ENCODE assay signal across 17 cellular contexts in the genomic region with DNA sequence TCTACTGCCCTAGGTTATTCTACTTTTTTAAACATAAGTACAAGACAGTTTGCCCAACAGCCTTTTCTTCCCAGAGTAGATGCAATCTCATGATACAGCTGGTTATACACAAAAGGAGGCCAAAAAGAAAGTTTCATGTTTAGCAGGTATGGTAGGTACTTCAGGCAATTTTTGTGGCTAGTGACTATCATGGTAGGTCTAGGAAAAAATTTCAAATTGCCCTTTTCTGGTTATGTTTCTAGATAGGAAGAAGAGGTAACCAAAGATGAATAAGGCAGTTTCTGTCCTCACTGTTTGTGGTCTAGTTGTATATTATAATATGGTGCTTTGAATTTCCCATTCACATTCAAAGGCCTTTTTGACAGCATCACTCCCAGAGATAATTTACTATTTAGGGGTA. TPM values are rescaled to one million over a fixed set of nuclear protein-coding genes. Genes with fewer than 3 reads are reported as not detected.
DNase-seq lines count a peak whose midpoint lies in the region; ATAC-seq and TF ChIP-seq lines count a peak whose summit lies in the region.
"Had no signal": no experiment of that assay in that cellular context is flagged by ENCODE, and none has a peak within 500 bp of the region (broad histone marks: within the 10 kb centered on the region; RNA-seq: fewer than 3 reads in every experiment).

No MANE protein-coding gene starts in this region.

- H3K36me3 Mint-ChIP-seq in activated T-cell treated with anti-CD3 and anti-CD28 coated beads, Interleukin-2, amount 50 U/mL, for 4 hours (ENCODE audit: insufficient read depth): peaks cover 11% of the 10 kb centered on the region
- peaks cover 1% of the 10 kb centered on the region for H3K36me3 Mint-ChIP-seq in activated T-helper 1 cell treated with anti-CD3 and anti-CD28 coated beads, Interleukin-12 subunit alpha, Interleukin-12 subunit beta, Interleukin-2, Interleukin-4 antibody, amounts not matched to agents 30 ng/mL and 10 ng/mL and 1 ng/mL, durations not matched to agents 14 hours and 24 hours and 36 hours (ENCODE audit: low read depth)

- no peaks in the 10 kb centered on the region for H3K9me3 Mint-ChIP-seq in activated T-cell treated with anti-CD3 and anti-CD28 coated beads, Interleukin-2, amount 50 U/mL, for 4 hours
- no peaks in the 10 kb centered on the region for H3K9me3 Mint-ChIP-seq in activated T-helper 1 cell treated with anti-CD3 and anti-CD28 coated beads, Interleukin-12 subunit alpha, Interleukin-12 subunit beta, Interleukin-2, Interleukin-4 antibody, amounts not matched to agents 30 ng/mL and 10 ng/mL and 1 ng/mL, durations not matched to agents 14 hours and 24 hours and 36 hours
- no peaks in the 10 kb centered on the region for H3K9me3 Mint-ChIP-seq in stimulated activated naive CD8-positive, alpha-beta T cell treated with anti-CD3 and anti-CD28 coated beads, Interleukin-15, amount 100 ng/mL, for 72 hours
- H3K9me3 Mint-ChIP-seq: CD4-positive, alpha-beta memory T cell had no signal

- H3K36me3 ChIP-seq in psoas muscle (ENCODE audit: insufficient read depth in 1 of 2, low read depth in 1 of 2): no peaks in the 10 kb centered on the region
- H3K36me3 ChIP-seq: right atrium auricular region, thoracic aorta had no signal

- TF ChIP-seq CTCF in psoas muscle (IDR thresholded peaks at IDR 0.05): no peak

- ATAC-seq in activated T-cell treated with anti-CD3 and anti-CD28 coated beads, Interleukin-2, amount 50 U/mL, for 4 hours: peak; percentile 66 to 82
- peak; percentile 36 for ATAC-seq in HG02763 (IDR thresholded peaks at IDR 0.05; ENCODE audit: unreplicated experiment)
- peak; percentile 89 for ATAC-seq in stimulated activated naive CD8-positive, alpha-beta T cell treated with anti-CD3 and anti-CD28 coated beads, Interleukin-15, amount 100 ng/mL, for 72 hours
- ATAC-seq in GM21786 (IDR thresholded peaks at IDR 0.05; ENCODE audit: unreplicated experiment): no peak
- ATAC-seq in psoas muscle: no peak

- intact Hi-C loops in activated T-helper 1 cell treated with anti-CD3 and anti-CD28 coated beads, Interleukin-12 subunit alpha, Interleukin-12 subunit beta, Interleukin-2, Interleukin-4 antibody, amounts not matched to agents 30 ng/mL and 10 ng/mL and 1 ng/mL, durations not matched to agents 14 hours and 24 hours and 36 hours (cut with micrococcal nuclease): loop anchor here (2.0 to 5.0 kb wide), 2 partner anchors 20 to 658 kb away; a partner anchor contains a TSS
- intact Hi-C loops in psoas muscle (cut with DNase I): no loop called here

- peaks cover 34% of the 10 kb centered on the region for H3K4me1 Mint-ChIP-seq in activated T-cell treated with anti-CD3 and anti-CD28 coated beads, Interleukin-2, amount 50 U/mL, for 4 hours (ENCODE audit: low read depth)
- H3K4me1 Mint-ChIP-seq in activated T-helper 1 cell treated with anti-CD3 and anti-CD28 coated beads, Interleukin-12 subunit alpha, Interleukin-12 subunit beta, Interleukin-2, Interleukin-4 antibody, amounts not matched to agents 30 ng/mL and 10 ng/mL and 1 ng/mL, durations not matched to agents 14 hours and 24 hours and 36 hours (ENCODE audit: low read depth): peaks cover 38% of the 10 kb centered on the region
- peaks cover 36% of the 10 kb centered on the region for H3K4me1 Mint-ChIP-seq in stimulated activated naive CD8-positive, alpha-beta T cell treated with anti-CD3 and anti-CD28 coated beads, Interleukin-15, amount 100 ng/mL, for 72 hours

- no peak overlapping the region for H3K4me3 Mint-ChIP-seq in activated T-cell treated with anti-CD3 and anti-CD28 coated beads, Interleukin-2, amount 50 U/mL, for 4 hours
- no peak overlapping the region for H3K4me3 Mint-ChIP-seq in activated T-helper 1 cell treated with anti-CD3 and anti-CD28 coated beads, Interleukin-12 subunit alpha, Interleukin-12 subunit beta, Interleukin-2, Interleukin-4 antibody, amounts not matched to agents 30 ng/mL and 10 ng/mL and 1 ng/mL, durations not matched to agents 14 hours and 24 hours and 36 hours
- H3K4me3 Mint-ChIP-seq in stimulated activated naive CD8-positive, alpha-beta T cell treated with anti-CD3 and anti-CD28 coated beads, Interleukin-15, amount 100 ng/mL, for 72 hours: peak overlapping the region in 1 of 2 donors; percentile 38
- H3K4me3 Mint-ChIP-seq: CD4-positive, alpha-beta memory T cell had no signal

- no peak overlapping the region for H3K4me3 ChIP-seq in psoas muscle
- H3K4me3 ChIP-seq: right atrium auricular region, thoracic aorta had no signal

- no peaks in the 10 kb centered on the region for H3K27me3 Mint-ChIP-seq in activated T-cell treated with anti-CD3 and anti-CD28 coated beads, Interleukin-2, amount 50 U/mL, for 4 hours (ENCODE audit: low read depth)
- no peaks in the 10 kb centered on the region for H3K27me3 Mint-ChIP-seq in activated T-helper 1 cell treated with anti-CD3 and anti-CD28 coated beads, Interleukin-12 subunit alpha, Interleukin-12 subunit beta, Interleukin-2, Interleukin-4 antibody, amounts not matched to agents 30 ng/mL and 10 ng/mL and 1 ng/mL, durations not matched to agents 14 hours and 24 hours and 36 hours (ENCODE audit: insufficient read depth)
- no peaks in the 10 kb centered on the region for H3K27me3 Mint-ChIP-seq in stimulated activated naive CD8-positive, alpha-beta T cell treated with anti-CD3 and anti-CD28 coated beads, Interleukin-15, amount 100 ng/mL, for 72 hours
- H3K27me3 Mint-ChIP-seq: CD4-positive, alpha-beta memory T cell had no signal

- peaks cover 20% of the 10 kb centered on the region for H3K4me1 ChIP-seq in psoas muscle

- DNase-seq in activated T-cell treated with anti-CD3 and anti-CD28 coated beads, Interleukin-2, amount 50 U/mL, for 4 hours: no peak
- DNase-seq in activated T-cell treated with anti-CD3 and anti-CD28 coated beads, Interleukin-2, amount 50 U/mL, for 48 hours: no peak
- DNase-seq in activated T-helper 1 cell treated with anti-CD3 and anti-CD28 coated beads, Interleukin-12 subunit alpha, Interleukin-12 subunit beta, Interleukin-2, Interleukin-4 antibody, amounts not matched to agents 30 ng/mL and 10 ng/mL and 1 ng/mL, durations not matched to agents 14 hours and 24 hours and 36 hours (ENCODE audit: low spot score): no peak
- no peak for DNase-seq in stimulated activated naive CD8-positive, alpha-beta T cell treated with anti-CD3 and anti-CD28 coated beads, Interleukin-15, amount 100 ng/mL, for 72 hours
- DNase-seq in medulla oblongata (ENCODE audit: extremely low spot score): no peak
- DNase-seq in psoas muscle: no peak
- DNase-seq: CD4-positive, alpha-beta memory T cell; dermis blood vessel endothelial cell; KBM-7; NCI-H1092; NCI-H2081 treated with DMSO at 0.1 percent for 48 hours; NCI-H510A; occipital lobe had no signal

- H3K27ac Mint-ChIP-seq in activated T-helper 1 cell treated with anti-CD3 and anti-CD28 coated beads, Interleukin-12 subunit alpha, Interleukin-12 subunit beta, Interleukin-2, Interleukin-4 antibody, amounts not matched to agents 30 ng/mL and 10 ng/mL and 1 ng/mL, durations not matched to agents 14 hours and 24 hours and 36 hours: peak overlapping the region; percentile 53
- no peak overlapping the region for H3K27ac Mint-ChIP-seq in stimulated activated naive CD8-positive, alpha-beta T cell treated with anti-CD3 and anti-CD28 coated beads, Interleukin-15, amount 100 ng/mL, for 72 hours
- H3K27ac Mint-ChIP-seq: CD4-positive, alpha-beta memory T cell had no signal

- H3K27ac ChIP-seq in psoas muscle: no peak overlapping the region
- H3K27ac ChIP-seq: right atrium auricular region, thoracic aorta had no signal

- H3K9me3 ChIP-seq in psoas muscle: no peaks in the 10 kb centered on the region
- H3K9me3 ChIP-seq: right atrium auricular region, thoracic aorta had no signal

- no peaks in the 10 kb centered on the region for H3K27me3 ChIP-seq in psoas muscle (ENCODE audit: insufficient read depth in 3 of 3, low read length in 2 of 3)
- H3K27me3 ChIP-seq: right atrium auricular region had no signal

RNA-seq across cellular contexts. Expression of a gene that starts 19.7 kb away (rescaled TPM):
- total RNA-seq in activated T-cell treated with anti-CD3 and anti-CD28 coated beads, Interleukin-2, amount 50 U/mL, for 4 hours: 1 to 10 TPM; 3.1 to 4.2 (median 3.4) TPM
- total RNA-seq in activated T-helper 1 cell treated with anti-CD3 and anti-CD28 coated beads, Interleukin-12 subunit alpha, Interleukin-12 subunit beta, Interleukin-2, Interleukin-4 antibody, amounts not matched to agents 30 ng/mL and 10 ng/mL and 1 ng/mL, durations not matched to agents 14 hours and 24 hours and 36 hours: 5.4 and 5.9 TPM in 2 replicates
- 10 to 100 TPM in 1 of 4 donors, 1 to 10 TPM in 3; 6.1 to 11.4 (median 8.1) TPM for total RNA-seq in psoas muscle
- polyA plus RNA-seq in psoas muscle: 10 to 100 TPM in 1 of 3 donors, 1 to 10 TPM in 2; 2.0 to 12.7 (median 4.5) TPM

Comparison
In these comparisons a context has a peak if more than half of its experiments do, and no peak if none do; other contexts are left out.
1. ATAC-seq: peak in activated T-cell treated with anti-CD3 and anti-CD28 coated beads, Interleukin-2, amount 50 U/mL, for 4 hours (2 of 2), HG02763 (single experiment) and stimulated activated naive CD8-positive, alpha-beta T cell treated with anti-CD3 and anti-CD28 coated beads, Interleukin-15, amount 100 ng/mL, for 72 hours (single experiment); none in GM21786 (single experiment) and psoas muscle (0 of 4).